8 cellular contexts compared by ENCODE assay signal in genomic region chr1:226223157-226223785, GRCh38. TPM values are rescaled to one million over a fixed set of nuclear protein-coding genes. Genes with fewer than 3 reads are reported as not detected.
DNase-seq lines count a peak whose midpoint lies in the region; ATAC-seq and TF ChIP-seq lines count a peak whose summit lies in the region.

MIXL1 (plus strand) TSS chr1:226223664; CDS start chr1:226223682, 18 bp downstream.

- H3K9ac ChIP-seq in Karpas-422 (ENCODE audit: low read length) (peak within 1 kb of the TSS; percentile 80), endodermal cell (ENCODE audit: extremely low read depth, low read length, poor library complexity, severe bottlenecking) (peak within 1 kb of the TSS; percentile 95)

- H3K4me3 Mint-ChIP-seq in endodermal cell = peak within 1 kb of the TSS; percentile 84

- peak within 1 kb of the TSS; percentile 79 for H3K4me2 ChIP-seq in Karpas-422 (ENCODE audit: low read depth, low read length, poor library complexity, severe bottlenecking)
- H3K4me2 ChIP-seq in osteoblast (ENCODE audit: insufficient read depth, low read length) = peak within 1 kb of the TSS; percentile 78

- WGBS in endodermal cell (ENCODE audit: insufficient coverage in 1 of 2, insufficient read length in 1 of 2), 2 experiments = 1 to 5% methylated on average over 25 to 62 of the region's 62 CpGs

- H3K79me2 ChIP-seq in Karpas-422 (ENCODE audit: low read length) (no peaks in the 10 kb centered on the region), osteoblast (ENCODE audit: insufficient read depth, low read length) (no peaks in the 10 kb centered on the region)

- 0 out of 2 replicates have a peak within 1 kb of the TSS, but pooled peaks have one; percentile 78 for H2AFZ ChIP-seq in Karpas-422 (ENCODE audit: low read length)
- peak within 1 kb of the TSS; percentile 65 for H2AFZ ChIP-seq in osteoblast (ENCODE audit: low read length)

- H4K20me1 ChIP-seq in Karpas-422 (ENCODE audit: insufficient read depth, low read depth, low read length) (no peaks in the 10 kb centered on the region), osteoblast (ENCODE audit: insufficient read depth, low read length) (no peaks in the 10 kb centered on the region)

- DNase-seq in GM12864 (ENCODE audit: low read depth) (no peak), Karpas-422 (no peak), endodermal cell (peak; percentile 93), osteoblast (ENCODE audit: insufficient read length, low spot score, missing footprints) (peak; percentile 78), cerebellar nuclear complex (lab: John Stamatoyannopoulos, UW) (no peak), GDM1 (lab: John Stamatoyannopoulos, UW) (no peak), SHP77 treated with DMSO at 0.1 percent for 48 hours (lab: John Stamatoyannopoulos, UW) (no peak)

- H3K9me3 ChIP-seq in Karpas-422 (ENCODE audit: low read length) (no peaks in the 10 kb centered on the region), endodermal cell (ENCODE audit: control insufficient read depth, low read length) (no peaks in the 10 kb centered on the region), osteoblast (ENCODE audit: low read depth, low read length) (no peaks in the 10 kb centered on the region)

- H3K4me3 ChIP-seq in GM12864 (ENCODE audit: low read depth, low read length) (peak within 1 kb of the TSS; percentile 74), Karpas-422 (ENCODE audit: low read length) (peak within 1 kb of the TSS; percentile 85), endodermal cell (ENCODE audit: low read length) (peak within 1 kb of the TSS; percentile 92), osteoblast (ENCODE audit: insufficient read depth, low read length) (peak within 1 kb of the TSS; percentile 62)

- H3K4me1 ChIP-seq in Karpas-422 (ENCODE audit: low read length) (peaks cover 53% of the 10 kb centered on the region), endodermal cell (ENCODE audit: control insufficient read depth, insufficient read depth, low read length) (peaks cover 10% of the 10 kb centered on the region), osteoblast (ENCODE audit: insufficient read depth, low read length) (peaks cover 3% of the 10 kb centered on the region)

- H3K27me3 ChIP-seq in Karpas-422 (ENCODE audit: low read length) = no peaks in the 10 kb centered on the region
- no peaks in the 10 kb centered on the region for H3K27me3 ChIP-seq in endodermal cell (ENCODE audit: control insufficient read depth, insufficient read depth, low read length, poor library complexity, severe bottlenecking)
- peaks cover 14% of the 10 kb centered on the region for H3K27me3 ChIP-seq in osteoblast (ENCODE audit: insufficient read depth, low read length)

- peaks cover 14% of the 10 kb centered on the region for H3K36me3 Mint-ChIP-seq in endodermal cell (ENCODE audit: low read depth)

- no peaks in the 10 kb centered on the region for H3K27me3 Mint-ChIP-seq in endodermal cell (ENCODE audit: insufficient read depth)

- H3K27ac ChIP-seq in Karpas-422 (ENCODE audit: low read length) = peak within 1 kb of the TSS; percentile 71
- H3K27ac ChIP-seq in endodermal cell (ENCODE audit: low read depth, low read length) = no peak within 1 kb of the TSS
- H3K27ac ChIP-seq in osteoblast (ENCODE audit: low read depth, low read length) = no peak within 1 kb of the TSS

- TF ChIP-seq CTCF in GM12864 (IDR thresholded peaks at IDR 0.05; ENCODE audit: low read depth, low read length, missing control alignments) = no peak
- TF ChIP-seq CTCF in endodermal cell (conservative IDR thresholded peaks at IDR 0.05) = no peak
- TF ChIP-seq CTCF in osteoblast (IDR thresholded peaks at IDR 0.05; ENCODE audit: extremely low read depth, low read depth, low read length) = no peak

- no peaks in the 10 kb centered on the region for H3K9me3 Mint-ChIP-seq in endodermal cell

- peaks cover 35% of the 10 kb centered on the region for H3K4me1 Mint-ChIP-seq in endodermal cell

- H3K9me2 ChIP-seq in Karpas-422 (replicated peaks; ENCODE audit: insufficient read depth, low read length) = no peaks in the 10 kb centered on the region

- H3K36me3 ChIP-seq in Karpas-422 (ENCODE audit: insufficient read depth, low read length) = peaks cover 5% of the 10 kb centered on the region; the same call in 1 of the 2 replicates
- peaks cover 29% of the 10 kb centered on the region for H3K36me3 ChIP-seq in endodermal cell (ENCODE audit: control insufficient read depth, insufficient read depth, low read length)
- no peaks in the 10 kb centered on the region for H3K36me3 ChIP-seq in osteoblast (ENCODE audit: insufficient read depth, low read length)

- ATAC-seq in GM21423 (IDR thresholded peaks at IDR 0.05; ENCODE audit: unreplicated experiment) = peak; percentile 32

- H3K27ac Mint-ChIP-seq in endodermal cell = peak within 1 kb of the TSS; percentile 88

RNA-seq across cellular contexts. Expression of gene MIXL1, which starts in this region (rescaled TPM):
- 9.2 and 20.8 TPM in 2 replicates for total RNA-seq in Karpas-422 (2014; rRNA removed; shearing (Covaris generic); ENCODE audit: low replicate concordance)
- 10 to 100 TPM; 16.8 to 86.3 TPM for total RNA-seq in endodermal cell
- polyA plus RNA-seq in endodermal cell (2013, experiment 1 of 2) = 41.3 TPM
- polyA plus RNA-seq in endodermal cell (2013, experiment 2 of 2) = 48.9 TPM
- 0.29 TPM in 1 of 2 replicates, not detected in the other for total RNA-seq in osteoblast

Comparison
In these comparisons a context has a peak if more than half of its experiments do, and no peak if none do; other contexts are left out.
1. Peak in DNase-seq, H3K4me3 ChIP-seq and H3K4me2 ChIP-seq in osteoblast; RNA of the gene not detected or under 1 TPM.